14 cellular contexts compared by ENCODE assay signal in genomic region chr15:38378162-38378560, GRCh38.
DNase-seq lines count a peak whose midpoint lies in the region; ATAC-seq, FAIRE-seq and TF ChIP-seq lines count a peak whose summit lies in the region.
"Had no signal": no experiment of that assay in that cellular context is flagged by ENCODE, and none has a peak within 500 bp of the region (broad histone marks: within the 10 kb centered on the region; RNA-seq: fewer than 3 reads in every experiment).

No MANE protein-coding gene starts in this region.

- H4K20me1 ChIP-seq in HepG2 (ENCODE audit: insufficient read depth, low read length) = no peaks in the 10 kb centered on the region

- H3K79me2 ChIP-seq in HepG2 (ENCODE audit: insufficient read depth, low read length) = no peaks in the 10 kb centered on the region

- in situ Hi-C loops in HepG2 (cut with HindIII; ENCODE audit: extremely low pct_ligation_motif_present, low pct_unique_long_range_greater_than_20kb) = no loop called here

- no peak overlapping the region for H3K4me3 ChIP-seq in liver (ENCODE audit: low read depth in 1 of 3, low read length in 3 of 3)
- H3K4me3 ChIP-seq in HepG2 (replicated peaks in 1 of 3; ENCODE audit: insufficient read depth in 1 of 3, low read depth in 2 of 3, low read length in 3 of 3) = no peak overlapping the region
- H3K4me3 ChIP-seq in ovary = no peak overlapping the region
- H3K4me3 ChIP-seq: HAP-1 had no signal

- no TSS peak for BruUV-seq in HepG2 (replicated peaks; lab: Mats Ljungman, UMichigan)

- H3K9me3 ChIP-seq in liver (ENCODE audit: control insufficient read depth in 4 of 4, low read length in 3 of 4) = no peaks in the 10 kb centered on the region
- no peaks in the 10 kb centered on the region for H3K9me3 ChIP-seq in HepG2 (ENCODE audit: low read length)
- no peaks in the 10 kb centered on the region for H3K9me3 ChIP-seq in ovary
- H3K9me3 ChIP-seq: ascending aorta, HAP-1 had no signal

- POLR2A ChIA-PET in HepG2 (lab: Yijun Ruan, JAX) = no interaction called here

- H3K9ac ChIP-seq in liver (ENCODE audit: low read depth in 1 of 2, low read length in 2 of 2) = no peak overlapping the region
- no peak overlapping the region for H3K9ac ChIP-seq in HepG2 (ENCODE audit: insufficient read depth, low read depth, low read length)

- ATAC-seq in HepG2 (no peak), left cardiac atrium (peak; percentile 82 to 85)

- no peak for FAIRE-seq in HepG2 (lab: Jason Lieb, UNC)
- no peak for FAIRE-seq in HTR-8/SVneo (lab: Jason Lieb, UNC)
- FAIRE-seq: A204.1, RCC 7860 had no signal

- no peak overlapping the region for H3K4me2 ChIP-seq in HepG2 (ENCODE audit: low read depth, low read length)

- no peak for DNase-seq in HepG2 (ENCODE audit: low spot score)
- DNase-seq in left cardiac atrium = peak; percentile 69
- peak; percentile 31 to 69 (median 47) for DNase-seq in ovary
- no peak for DNase-seq in NCI-H2029 (lab: John Stamatoyannopoulos, UW)
- no peak for DNase-seq in HTR-8/SVneo (ENCODE audit: insufficient read length, low spot score)
- DNase-seq in NCI-H146 (lab: John Stamatoyannopoulos, UW) = no peak
- DNase-seq in AML-193 (lab: John Stamatoyannopoulos, UW) = no peak
- DNase-seq: activated CD4-positive, alpha-beta T cell treated with anti-CD3 and anti-CD28 coated beads, Interleukin-2, amount 10 ng/mL, durations not matched to agents 24 days and 14 days; NCI-H1105 had no signal

- TF ChIP-seq RAD21 in liver (IDR thresholded peaks at IDR 0.05) (no peak), HepG2 (CRISPR knock-in tag; IDR thresholded peaks at IDR 0.05) (no peak)

- TF ChIP-seq CTCF in liver (IDR thresholded peaks at IDR 0.05; ENCODE audit: low read depth, low read length, missing input control) (no peak), HepG2 (CRISPR knock-in tag; IDR thresholded peaks at IDR 0.05) (no peak), ovary (IDR thresholded peaks at IDR 0.05) (no peak)

- no peaks in the 10 kb centered on the region for H3K36me3 ChIP-seq in liver (ENCODE audit: control insufficient read depth in 4 of 4, insufficient read depth in 3 of 4, low read depth in 1 of 4, low read length in 3 of 4)
- no peaks in the 10 kb centered on the region for H3K36me3 ChIP-seq in HepG2 (replicated peaks in 1 of 2; ENCODE audit: control insufficient read depth in 1 of 2, insufficient read depth in 2 of 2, low read length in 2 of 2)
- no peaks in the 10 kb centered on the region for H3K36me3 ChIP-seq in ovary
- H3K36me3 ChIP-seq: ascending aorta, HAP-1 had no signal

- WGBS in liver = 48% methylated on average over 10 of the region's 10 CpGs
- 3% methylated on average over 10 of the region's 10 CpGs for WGBS in HepG2 (ENCODE audit: low lambda C conversion rate)
- 1 to 5% (median 2%) methylated on average over 10 of the region's 10 CpGs for WGBS in ovary, 3 donors

- no peak for TF ChIP-seq POLR2A in HepG2 (IDR thresholded peaks at IDR 0.05; ENCODE audit: insufficient read depth in 1 of 2, low read depth in 2 of 2, low read length in 2 of 2)
- no peak for TF ChIP-seq POLR2A in ovary (IDR thresholded peaks at IDR 0.05)

- H3K4me1 ChIP-seq in liver (ENCODE audit: control insufficient read depth in 4 of 4, insufficient read depth in 4 of 4, low read length in 3 of 4) (peaks cover 0 to 3% (median 0%) of the 10 kb centered on the region in 4 donors), HepG2 (ENCODE audit: insufficient read depth, low read length) (no peaks in the 10 kb centered on the region), ovary (ENCODE audit: insufficient read depth) (peaks cover 8% of the 10 kb centered on the region)
- H3K4me1 ChIP-seq: ascending aorta, HAP-1 had no signal

- no peak overlapping the region for H2AFZ ChIP-seq in HepG2 (ENCODE audit: low read length)

- H3K27ac ChIP-seq in liver (ENCODE audit: low read depth in 1 of 2, low read length in 2 of 2) (peak overlapping the region in 1 of 2 donors; percentile 58), HepG2 (ENCODE audit: extremely low read length, insufficient read depth, low read length) (no peak overlapping the region), ovary (no peak overlapping the region)
- H3K27ac ChIP-seq: ascending aorta had no signal

- TF ChIP-seq EP300 in HepG2 (IDR thresholded peaks at IDR 0.05; ENCODE audit: low read depth in 2 of 2, low read length in 2 of 2) (no peak), HepG2 (CRISPR knock-in tag; IDR thresholded peaks at IDR 0.05; ENCODE audit: borderline replicate concordance) (no peak), ovary (IDR thresholded peaks at IDR 0.05) (no peak)

- intact Hi-C loops in HepG2 (cut with micrococcal nuclease; ENCODE audit: unreplicated experiment) = no loop called here
- intact Hi-C loops in left cardiac atrium (cut with DNase I) = no loop called here
- intact Hi-C loops in ovary (cut with DNase I) = no loop called here

- H3K27me3 ChIP-seq in liver (ENCODE audit: control insufficient read depth in 4 of 4, insufficient read depth in 4 of 4, low read length in 3 of 4) (peaks cover 0 to 2% (median 0%) of the 10 kb centered on the region in 4 donors), HepG2 (ENCODE audit: control insufficient read depth in 1 of 2, insufficient read depth in 2 of 2, low read length in 2 of 2) (no peaks in the 10 kb centered on the region), ovary (no peaks in the 10 kb centered on the region)
- H3K27me3 ChIP-seq: ascending aorta had no signal

- CTCF ChIA-PET in HepG2 (lab: Yijun Ruan, JAX; ENCODE audit: low intra/inter-chr PET ratio, low total read pairs) = no interaction called here

TF ChIP-seq in liver, 16 proteins besides CTCF, POLR2A, EP300 and RAD21:
- TF ChIP-seq HNF4G (IDR thresholded peaks at IDR 0.05) (no peak), REST (IDR thresholded peaks at IDR 0.05) (no peak), NR2F2 (IDR thresholded peaks at IDR 0.05) (peak; percentile 44)

TF ChIP-seq in HepG2, 621 proteins besides CTCF, POLR2A, EP300 and RAD21:
- TF ChIP-seq RELA (CRISPR knock-in tag; IDR thresholded peaks at IDR 0.05) (no peak), HMG20B (CRISPR knock-in tag; conservative IDR thresholded peaks at IDR 0.05) (no peak), ZNF878 (CRISPR knock-in tag; IDR thresholded peaks at IDR 0.05) (no peak), HOMEZ (CRISPR knock-in tag; IDR thresholded peaks at IDR 0.05; ENCODE audit: low read depth) (no peak), ZNF800 (CRISPR knock-in tag; IDR thresholded peaks at IDR 0.05) (no peak)

Comparison
In these comparisons a context has a peak if more than half of its experiments do, and no peak if none do; other contexts are left out.
1. DNase-seq: peak in left cardiac atrium (single experiment) and ovary (5 of 5); none in HepG2 (single experiment), NCI-H2029 (single experiment), HTR-8/SVneo (single experiment), NCI-H146 (single experiment) and AML-193 (0 of 2).